27 cellular contexts compared by ENCODE assay signal in the genomic region with DNA sequence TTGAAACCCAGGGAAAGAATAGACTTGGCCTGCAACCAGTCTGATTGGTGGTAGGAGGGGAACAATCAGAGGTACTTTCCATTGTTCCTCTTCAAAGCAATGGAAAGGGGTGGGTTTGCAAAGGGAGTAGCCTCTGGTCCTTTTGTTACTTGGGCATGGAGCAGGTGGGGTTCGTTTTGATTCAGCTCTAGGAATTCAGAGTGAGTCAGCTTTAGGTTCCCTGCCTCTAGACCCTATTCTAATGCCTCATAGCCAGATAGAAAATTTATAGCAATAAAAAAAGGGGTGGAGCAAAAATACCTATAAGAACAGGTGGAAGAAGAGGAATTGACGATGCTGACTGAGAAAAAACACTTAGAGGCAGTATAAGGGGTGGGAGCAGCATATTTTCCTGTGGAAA.
"Had no signal": no experiment of that assay in that cellular context is flagged by ENCODE, and none has a peak within 500 bp of the region (broad histone marks: within the 10 kb centered on the region; RNA-seq: fewer than 3 reads in every experiment).

No MANE protein-coding gene starts in this region.

- DNase-seq: activated CD4-positive, alpha-beta memory T cell treated with anti-CD3 and anti-CD28 coated beads, Interleukin-2, amount 10 ng/mL, durations not matched to agents 7 days and 5 days; activated CD4-positive, alpha-beta T cell treated with anti-CD3 and anti-CD28 coated beads for 1 hour; activated CD4-positive, alpha-beta T cell treated with anti-CD3 and anti-CD28 coated beads, Interleukin-2, amount 10 ng/mL, durations not matched to agents 7 days and 5 days; activated CD8-positive, alpha-beta memory T cell treated with anti-CD3 and anti-CD28 coated beads, Interleukin-2, amount 50 U/mL, for 48 hours; activated gamma-delta T cell; activated naive CD4-positive, alpha-beta T cell treated with anti-CD3 and anti-CD28 coated beads, Interleukin-2, amount 50 U/mL, for 16 hours; activated T-cell treated with anti-CD3 and anti-CD28 coated beads, Interleukin-2, amount 50 U/mL, for 24 hours; aorta; cortex of kidney; effector memory CD8-positive, alpha-beta T cell; foreskin fibroblast; heart left ventricle; left ventricle myocardium superior; naive B cell; nephron progenitor cell; small intestine; stimulated activated CD4-positive, alpha-beta T cell treated with anti-CD3 and anti-CD28 coated beads, Interleukin-4, amount 100 ng/mL, for 24 hours; stomach; T-helper 2 cell; tibial artery had no signal

- H3K27me3 ChIP-seq: heart left ventricle, neutrophil, stomach, suprapubic skin, tibial artery had no signal

- H3K27ac ChIP-seq: heart left ventricle, neutrophil, stomach, suprapubic skin, tibial artery had no signal

- H3K4me3 ChIP-seq: heart left ventricle, stomach, suprapubic skin, tibial artery had no signal

- FAIRE-seq: small intestine had no signal

- H3K9me3 Mint-ChIP-seq: activated CD4-positive, alpha-beta memory T cell treated with anti-CD3 and anti-CD28 coated beads, Interleukin-2, amount 10 ng/mL, durations not matched to agents 7 days and 5 days; activated CD4-positive, alpha-beta T cell treated with anti-CD3 and anti-CD28 coated beads, Interleukin-2, amount 10 ng/mL, durations not matched to agents 7 days and 5 days; activated T-cell treated with anti-CD3 and anti-CD28 coated beads, Interleukin-2, amount 50 U/mL, for 24 hours; brain; mesothelial cell of epicardium; nephron progenitor cell; stimulated activated effector memory CD8-positive, alpha-beta T cell treated with anti-CD3 and anti-CD28 coated beads, Interleukin-12 subunit alpha, Interleukin-12 subunit beta, amount 100 ng/mL, for 72 hours had no signal

- H3K9me3 ChIP-seq: heart left ventricle, neutrophil, stomach, suprapubic skin, tibial artery had no signal

- H3K4me3 Mint-ChIP-seq: activated CD4-positive, alpha-beta memory T cell treated with anti-CD3 and anti-CD28 coated beads, Interleukin-2, amount 10 ng/mL, durations not matched to agents 7 days and 5 days; activated CD4-positive, alpha-beta T cell treated with anti-CD3 and anti-CD28 coated beads, Interleukin-2, amount 10 ng/mL, durations not matched to agents 7 days and 5 days; activated T-cell treated with anti-CD3 and anti-CD28 coated beads, Interleukin-2, amount 50 U/mL, for 24 hours; brain; effector memory CD8-positive, alpha-beta T cell; mesothelial cell of epicardium; naive B cell; nephron progenitor cell; stimulated activated effector memory CD8-positive, alpha-beta T cell treated with anti-CD3 and anti-CD28 coated beads, Interleukin-12 subunit alpha, Interleukin-12 subunit beta, amount 100 ng/mL, for 72 hours had no signal

- H3K27ac Mint-ChIP-seq: activated CD4-positive, alpha-beta memory T cell treated with anti-CD3 and anti-CD28 coated beads, Interleukin-2, amount 10 ng/mL, durations not matched to agents 7 days and 5 days; activated CD4-positive, alpha-beta T cell treated with anti-CD3 and anti-CD28 coated beads, Interleukin-2, amount 10 ng/mL, durations not matched to agents 7 days and 5 days; brain; effector memory CD8-positive, alpha-beta T cell; mesothelial cell of epicardium; naive B cell; nephron progenitor cell; stimulated activated effector memory CD8-positive, alpha-beta T cell treated with anti-CD3 and anti-CD28 coated beads, Interleukin-12 subunit alpha, Interleukin-12 subunit beta, amount 100 ng/mL, for 72 hours had no signal

- ATAC-seq: effector memory CD8-positive, alpha-beta T cell; esophagus mucosa; heart left ventricle; left ventricle myocardium superior; sciatic nerve; stimulated activated effector memory CD8-positive, alpha-beta T cell treated with anti-CD3 and anti-CD28 coated beads, Interleukin-12 subunit alpha, Interleukin-12 subunit beta, amount 100 ng/mL, for 72 hours had no signal

- H3K36me3 ChIP-seq: heart left ventricle, neutrophil, stomach, suprapubic skin, tibial artery had no signal

- H3K4me1 Mint-ChIP-seq: activated CD4-positive, alpha-beta memory T cell treated with anti-CD3 and anti-CD28 coated beads, Interleukin-2, amount 10 ng/mL, durations not matched to agents 7 days and 5 days; activated CD4-positive, alpha-beta T cell treated with anti-CD3 and anti-CD28 coated beads, Interleukin-2, amount 10 ng/mL, durations not matched to agents 7 days and 5 days; brain; mesothelial cell of epicardium; naive B cell; nephron progenitor cell; stimulated activated effector memory CD8-positive, alpha-beta T cell treated with anti-CD3 and anti-CD28 coated beads, Interleukin-12 subunit alpha, Interleukin-12 subunit beta, amount 100 ng/mL, for 72 hours had no signal

- H3K4me1 ChIP-seq: heart left ventricle, stomach, suprapubic skin, tibial artery had no signal

- H3K36me3 Mint-ChIP-seq: brain; mesothelial cell of epicardium; naive B cell; stimulated activated effector memory CD8-positive, alpha-beta T cell treated with anti-CD3 and anti-CD28 coated beads, Interleukin-12 subunit alpha, Interleukin-12 subunit beta, amount 100 ng/mL, for 72 hours had no signal
